Comparison of ENCODE assay signal across 1 cellular context in genomic region chr5:132011561-132012384, GRCh38.
TF ChIP-seq lines count a peak whose summit lies in the region.

Gene ACSL6, minus strand, starts transcription at chr5:132011658. Its CDS starts 105 bp downstream, at chr5:132011553.

TF ChIP-seq in HepG2, 621 proteins besides CTCF, POLR2A, EP300 and RAD21 (continued from another document and continues in another):
- TF ChIP-seq SKIL (CRISPR knock-in tag; IDR thresholded peaks at IDR 0.05; ENCODE audit: borderline replicate concordance) (no peak), ZNF484 (CRISPR knock-in tag; IDR thresholded peaks at IDR 0.05; ENCODE audit: borderline replicate concordance, low read depth) (no peak), ZNF543 (CRISPR knock-in tag; IDR thresholded peaks at IDR 0.05) (0 out of 2 replicates have a peak, but pooled peaks have one; percentile 4), RBM39 (IDR thresholded peaks at IDR 0.05; ENCODE audit: low read depth, low read length, poor library complexity, severe bottlenecking) (no peak), FUBP1 (CRISPR knock-in tag; IDR thresholded peaks at IDR 0.05; ENCODE audit: borderline replicate concordance) (no peak), ZNF687 (CRISPR knock-in tag; IDR thresholded peaks at IDR 0.05) (peak; percentile 35; the same call in 1 of the 2 replicates), PPARG (CRISPR knock-in tag; conservative IDR thresholded peaks at IDR 0.05) (no peak), CBX1 (IDR thresholded peaks at IDR 0.05; ENCODE audit: low read depth) (no peak), ZNF335 (CRISPR knock-in tag; IDR thresholded peaks at IDR 0.05) (no peak), MXD1 (CRISPR knock-in tag; IDR thresholded peaks at IDR 0.05) (no peak), PBX3 (CRISPR knock-in tag; IDR thresholded peaks at IDR 0.05; ENCODE audit: borderline replicate concordance) (no peak), STAG1 (CRISPR knock-in tag; IDR thresholded peaks at IDR 0.05) (0 out of 2 replicates have a peak, but pooled peaks have one; percentile 9), ZNF24 (IDR thresholded peaks at IDR 0.05) (no peak), REL (CRISPR knock-in tag; conservative IDR thresholded peaks at IDR 0.05) (0 out of 2 replicates have a peak, but pooled peaks have one; percentile 3), ARID2 (CRISPR knock-in tag; IDR thresholded peaks at IDR 0.05; ENCODE audit: borderline replicate concordance) (no peak), ZNF276 (CRISPR knock-in tag; IDR thresholded peaks at IDR 0.05; ENCODE audit: low read depth) (no peak), SYNCRIP (IDR thresholded peaks at IDR 0.05; ENCODE audit: insufficient read depth, low read depth, low read length) (no peak), MXD4 (CRISPR knock-in tag; IDR thresholded peaks at IDR 0.05) (0 out of 2 replicates have a peak, but pooled peaks have one; percentile 4), ZFP91 (CRISPR knock-in tag; IDR thresholded peaks at IDR 0.05; ENCODE audit: borderline replicate concordance) (peak; percentile 22; the same call in 1 of the 2 replicates), ZBTB39 (CRISPR knock-in tag; IDR thresholded peaks at IDR 0.05) (no peak), TRIM22 (IDR thresholded peaks at IDR 0.05) (no peak), NFE2L2 (IDR thresholded peaks at IDR 0.05; ENCODE audit: low read length) (no peak), ZBTB21 (CRISPR knock-in tag; IDR thresholded peaks at IDR 0.05) (no peak), RCOR2 (CRISPR knock-in tag; IDR thresholded peaks at IDR 0.05) (no peak), GLMP (CRISPR knock-in tag; IDR thresholded peaks at IDR 0.05; ENCODE audit: borderline replicate concordance) (no peak), ZNF333 (CRISPR knock-in tag; IDR thresholded peaks at IDR 0.05; ENCODE audit: borderline replicate concordance) (no peak), THAP9 (CRISPR knock-in tag; IDR thresholded peaks at IDR 0.05; ENCODE audit: borderline replicate concordance) (no peak), ZNF12 (CRISPR knock-in tag; IDR thresholded peaks at IDR 0.05) (no peak), CHD4 (IDR thresholded peaks at IDR 0.05; ENCODE audit: borderline replicate concordance, low read length) (no peak), BRF2 (CRISPR knock-in tag; IDR thresholded peaks at IDR 0.05) (no peak)
